1 cellular context compared by ENCODE assay signal in the genomic region with DNA sequence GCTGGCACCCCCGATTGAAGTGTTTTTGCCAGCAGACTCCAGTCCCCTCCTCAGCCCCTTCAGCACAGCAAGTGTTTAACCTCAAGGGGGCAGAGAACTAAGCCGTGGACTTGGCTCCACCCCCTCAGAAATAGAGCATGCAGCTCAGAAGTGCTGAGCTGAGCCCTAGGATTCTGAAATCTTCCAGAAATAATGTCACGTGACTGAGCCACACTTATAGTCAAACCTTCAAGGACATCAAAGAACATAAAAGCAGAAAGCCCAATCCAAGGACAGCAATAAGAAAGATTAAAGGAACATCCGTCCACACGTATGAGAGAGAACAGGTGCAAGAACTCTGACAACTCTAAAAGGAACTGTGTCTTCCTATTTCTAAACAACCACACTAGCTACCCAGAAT.
TF ChIP-seq lines count a peak whose summit lies in the region.

No MANE protein-coding gene starts in this region.

TF ChIP-seq in HepG2, 621 proteins besides CTCF, POLR2A, EP300 and RAD21:
- TF ChIP-seq, protein P1, sequence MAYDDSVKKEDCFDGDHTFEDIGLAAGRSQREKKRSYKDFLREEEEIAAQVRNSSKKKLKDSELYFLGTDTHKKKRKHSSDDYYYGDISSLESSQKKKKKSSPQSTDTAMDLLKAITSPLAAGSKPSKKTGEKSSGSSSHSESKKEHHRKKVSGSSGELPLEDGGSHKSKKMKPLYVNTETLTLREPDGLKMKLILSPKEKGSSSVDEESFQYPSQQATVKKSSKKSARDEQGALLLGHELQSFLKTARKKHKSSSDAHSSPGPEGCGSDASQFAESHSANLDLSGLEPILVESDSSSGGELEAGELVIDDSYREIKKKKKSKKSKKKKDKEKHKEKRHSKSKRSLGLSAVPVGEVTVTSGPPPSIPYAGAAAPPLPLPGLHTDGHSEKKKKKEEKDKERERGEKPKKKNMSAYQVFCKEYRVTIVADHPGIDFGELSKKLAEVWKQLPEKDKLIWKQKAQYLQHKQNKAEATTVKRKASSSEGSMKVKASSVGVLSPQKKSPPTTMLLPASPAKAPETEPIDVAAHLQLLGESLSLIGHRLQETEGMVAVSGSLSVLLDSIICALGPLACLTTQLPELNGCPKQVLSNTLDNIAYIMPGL (CRISPR knock-in tag; IDR thresholded peaks at IDR 0.05; ENCODE audit: borderline replicate concordance in 1 of 2, low read depth in 1 of 2): no peak
- no peak for TF ChIP-seq ZNF709 (CRISPR knock-in tag; IDR thresholded peaks at IDR 0.05)
- TF ChIP-seq SETDB1 (CRISPR knock-in tag; IDR thresholded peaks at IDR 0.05; ENCODE audit: borderline replicate concordance): no peak
- TF ChIP-seq MLLT10 (CRISPR knock-in tag; IDR thresholded peaks at IDR 0.05): no peak
- TF ChIP-seq, protein P2, sequence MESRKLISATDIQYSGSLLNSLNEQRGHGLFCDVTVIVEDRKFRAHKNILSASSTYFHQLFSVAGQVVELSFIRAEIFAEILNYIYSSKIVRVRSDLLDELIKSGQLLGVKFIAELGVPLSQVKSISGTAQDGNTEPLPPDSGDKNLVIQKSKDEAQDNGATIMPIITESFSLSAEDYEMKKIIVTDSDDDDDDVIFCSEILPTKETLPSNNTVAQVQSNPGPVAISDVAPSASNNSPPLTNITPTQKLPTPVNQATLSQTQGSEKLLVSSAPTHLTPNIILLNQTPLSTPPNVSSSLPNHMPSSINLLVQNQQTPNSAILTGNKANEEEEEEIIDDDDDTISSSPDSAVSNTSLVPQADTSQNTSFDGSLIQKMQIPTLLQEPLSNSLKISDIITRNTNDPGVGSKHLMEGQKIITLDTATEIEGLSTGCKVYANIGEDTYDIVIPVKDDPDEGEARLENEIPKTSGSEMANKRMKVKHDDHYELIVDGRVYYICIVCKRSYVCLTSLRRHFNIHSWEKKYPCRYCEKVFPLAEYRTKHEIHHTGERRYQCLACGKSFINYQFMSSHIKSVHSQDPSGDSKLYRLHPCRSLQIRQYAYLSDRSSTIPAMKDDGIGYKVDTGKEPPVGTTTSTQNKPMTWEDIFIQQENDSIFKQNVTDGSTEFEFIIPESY (CRISPR knock-in tag; IDR thresholded peaks at IDR 0.05): no peak
- TF ChIP-seq FLYWCH1 (CRISPR knock-in tag; IDR thresholded peaks at IDR 0.05): no peak
- TF ChIP-seq, protein P3, sequence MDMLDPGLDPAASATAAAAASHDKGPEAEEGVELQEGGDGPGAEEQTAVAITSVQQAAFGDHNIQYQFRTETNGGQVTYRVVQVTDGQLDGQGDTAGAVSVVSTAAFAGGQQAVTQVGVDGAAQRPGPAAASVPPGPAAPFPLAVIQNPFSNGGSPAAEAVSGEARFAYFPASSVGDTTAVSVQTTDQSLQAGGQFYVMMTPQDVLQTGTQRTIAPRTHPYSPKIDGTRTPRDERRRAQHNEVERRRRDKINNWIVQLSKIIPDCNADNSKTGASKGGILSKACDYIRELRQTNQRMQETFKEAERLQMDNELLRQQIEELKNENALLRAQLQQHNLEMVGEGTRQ (IDR thresholded peaks at IDR 0.05; ENCODE audit: low read depth, low read length): peak; percentile 78
- TF ChIP-seq, protein P3 (CRISPR knock-in tag; IDR thresholded peaks at IDR 0.05; ENCODE audit: borderline replicate concordance): no peak
- TF ChIP-seq, protein P4, sequence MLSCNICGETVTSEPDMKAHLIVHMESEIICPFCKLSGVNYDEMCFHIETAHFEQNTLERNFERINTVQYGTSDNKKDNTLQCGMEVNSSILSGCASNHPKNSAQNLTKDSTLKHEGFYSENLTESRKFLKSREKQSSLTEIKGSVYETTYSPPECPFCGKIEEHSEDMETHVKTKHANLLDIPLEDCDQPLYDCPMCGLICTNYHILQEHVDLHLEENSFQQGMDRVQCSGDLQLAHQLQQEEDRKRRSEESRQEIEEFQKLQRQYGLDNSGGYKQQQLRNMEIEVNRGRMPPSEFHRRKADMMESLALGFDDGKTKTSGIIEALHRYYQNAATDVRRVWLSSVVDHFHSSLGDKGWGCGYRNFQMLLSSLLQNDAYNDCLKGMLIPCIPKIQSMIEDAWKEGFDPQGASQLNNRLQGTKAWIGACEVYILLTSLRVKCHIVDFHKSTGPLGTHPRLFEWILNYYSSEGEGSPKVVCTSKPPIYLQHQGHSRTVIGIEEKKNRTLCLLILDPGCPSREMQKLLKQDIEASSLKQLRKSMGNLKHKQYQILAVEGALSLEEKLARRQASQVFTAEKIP (CRISPR knock-in tag; IDR thresholded peaks at IDR 0.05; ENCODE audit: borderline replicate concordance): no peak
- TF ChIP-seq RAD51 (IDR thresholded peaks at IDR 0.05; ENCODE audit: borderline replicate concordance): peak; percentile 95
- TF ChIP-seq, protein P5, sequence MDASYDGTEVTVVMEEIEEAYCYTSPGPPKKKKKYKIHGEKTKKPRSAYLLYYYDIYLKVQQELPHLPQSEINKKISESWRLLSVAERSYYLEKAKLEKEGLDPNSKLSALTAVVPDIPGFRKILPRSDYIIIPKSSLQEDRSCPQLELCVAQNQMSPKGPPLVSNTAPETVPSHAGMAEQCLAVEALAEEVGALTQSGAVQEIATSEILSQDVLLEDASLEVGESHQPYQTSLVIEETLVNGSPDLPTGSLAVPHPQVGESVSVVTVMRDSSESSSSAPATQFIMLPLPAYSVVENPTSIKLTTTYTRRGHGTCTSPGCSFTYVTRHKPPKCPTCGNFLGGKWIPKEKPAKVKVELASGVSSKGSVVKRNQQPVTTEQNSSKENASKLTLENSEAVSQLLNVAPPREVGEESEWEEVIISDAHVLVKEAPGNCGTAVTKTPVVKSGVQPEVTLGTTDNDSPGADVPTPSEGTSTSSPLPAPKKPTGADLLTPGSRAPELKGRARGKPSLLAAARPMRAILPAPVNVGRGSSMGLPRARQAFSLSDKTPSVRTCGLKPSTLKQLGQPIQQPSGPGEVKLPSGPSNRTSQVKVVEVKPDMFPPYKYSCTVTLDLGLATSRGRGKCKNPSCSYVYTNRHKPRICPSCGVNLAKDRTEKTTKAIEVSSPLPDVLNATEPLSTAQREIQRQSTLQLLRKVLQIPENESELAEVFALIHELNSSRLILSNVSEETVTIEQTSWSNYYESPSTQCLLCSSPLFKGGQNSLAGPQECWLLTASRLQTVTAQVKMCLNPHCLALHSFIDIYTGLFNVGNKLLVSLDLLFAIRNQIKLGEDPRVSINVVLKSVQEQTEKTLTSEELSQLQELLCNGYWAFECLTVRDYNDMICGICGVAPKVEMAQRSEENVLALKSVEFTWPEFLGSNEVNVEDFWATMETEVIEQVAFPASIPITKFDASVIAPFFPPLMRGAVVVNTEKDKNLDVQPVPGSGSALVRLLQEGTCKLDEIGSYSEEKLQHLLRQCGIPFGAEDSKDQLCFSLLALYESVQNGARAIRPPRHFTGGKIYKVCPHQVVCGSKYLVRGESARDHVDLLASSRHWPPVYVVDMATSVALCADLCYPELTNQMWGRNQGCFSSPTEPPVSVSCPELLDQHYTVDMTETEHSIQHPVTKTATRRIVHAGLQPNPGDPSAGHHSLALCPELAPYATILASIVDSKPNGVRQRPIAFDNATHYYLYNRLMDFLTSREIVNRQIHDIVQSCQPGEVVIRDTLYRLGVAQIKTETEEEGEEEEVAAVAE (CRISPR knock-in tag; IDR thresholded peaks at IDR 0.05; ENCODE audit: borderline replicate concordance): no peak
- TF ChIP-seq ZNF367 (CRISPR knock-in tag; IDR thresholded peaks at IDR 0.05; ENCODE audit: borderline replicate concordance): no peak
- no peak for TF ChIP-seq NCOA2 (CRISPR knock-in tag; IDR thresholded peaks at IDR 0.05)
